16 cellular contexts compared by ENCODE assay signal in genomic region chr1:207077012-207077411, GRCh38. TPM values are rescaled to one million over a fixed set of nuclear protein-coding genes. Genes with fewer than 3 reads are reported as not detected.
A peak's percentile ranks its signal among the peaks of the same experiment; 100 is the strongest.
DNase-seq lines count a peak whose midpoint lies in the region; ATAC-seq and TF ChIP-seq lines count a peak whose summit lies in the region.
"Had no signal": no experiment of that assay in that cellular context is flagged by ENCODE, and none has a peak within 500 bp of the region (broad histone marks: within the 10 kb centered on the region; RNA-seq: fewer than 3 reads in every experiment).

No MANE protein-coding gene starts in this region.

- DNase-seq in Right ventricle myocardium superior, result no peak
- DNase-seq in right atrium auricular region (ENCODE audit: low spot score), result no peak
- DNase-seq in PC-3, result no peak
- DNase-seq in left colon, result no peak
- DNase-seq in gastrocnemius medialis, result no peak
- DNase-seq in activated T-helper 2 cell treated with anti-CD3 and anti-CD28 coated beads, Interferon-gamma antibody, Interleukin-2, Interleukin-4, amounts not matched to agents 10 μg/mL and 5 μg/mL and 100 μg/mL, durations not matched to agents 14 hours and 24 hours and 36 hours (ENCODE audit: low spot score), result no peak
- DNase-seq in activated gamma-delta T cell (lab: John Stamatoyannopoulos, UW), result no peak

- H4K20me1 ChIP-seq in PC-3 (ENCODE audit: low read length), result no peaks in the 10 kb centered on the region

- H3K36me3 ChIP-seq in right atrium auricular region, result peaks cover 25% of the 10 kb centered on the region
- H3K36me3 ChIP-seq in PC-3 (ENCODE audit: low read depth, low read length), result peaks cover 29% of the 10 kb centered on the region; the same call in 1 of the 2 replicates
- H3K36me3 ChIP-seq in gastrocnemius medialis, result peaks cover 0 to 18% of the 10 kb centered on the region in 2 donors
- H3K36me3 ChIP-seq: HAP-1 had no signal

- BruUV-seq in PC-3 (replicated peaks; lab: Mats Ljungman, UMichigan), result no TSS peak

- no peaks in the 10 kb centered on the region for H3K9me3 Mint-ChIP-seq in activated T-helper 2 cell treated with anti-CD3 and anti-CD28 coated beads, Interferon-gamma antibody, Interleukin-2, Interleukin-4, amounts not matched to agents 10 μg/mL and 5 μg/mL and 100 μg/mL, durations not matched to agents 14 hours and 24 hours and 36 hours
- H3K9me3 Mint-ChIP-seq: CD4-positive, alpha-beta T cell had no signal

- no peak overlapping the region for H3K4me3 Mint-ChIP-seq in activated T-helper 2 cell treated with anti-CD3 and anti-CD28 coated beads, Interferon-gamma antibody, Interleukin-2, Interleukin-4, amounts not matched to agents 10 μg/mL and 5 μg/mL and 100 μg/mL, durations not matched to agents 14 hours and 24 hours and 36 hours (ENCODE audit: low read depth)
- H3K4me3 Mint-ChIP-seq: CD4-positive, alpha-beta T cell had no signal

- H3K79me2 ChIP-seq in PC-3 (ENCODE audit: low read length), result no peaks in the 10 kb centered on the region

- H3K4me2 ChIP-seq in PC-3 (ENCODE audit: low read length), result no peak overlapping the region
- H3K4me2 ChIP-seq: A549 had no signal

- ATAC-seq in Right ventricle myocardium superior (ENCODE audit: poor library complexity), result peak; percentile 37
- ATAC-seq in PC-3, result no peak
- ATAC-seq in left colon, result peak; percentile 3
- ATAC-seq in gastrocnemius medialis, result no peak
- ATAC-seq in GM18517 (IDR thresholded peaks at IDR 0.05; ENCODE audit: unreplicated experiment), result no peak

- H3F3A ChIP-seq in PC-3 (ENCODE audit: low read length, unreplicated experiment), result peaks cover 6% of the 10 kb centered on the region

- intact Hi-C loops in Right ventricle myocardium superior (cut with DNase I) (no loop called here), PC-3 (cut with micrococcal nuclease) (loop anchor here (1.0 to 5.0 kb wide), 5 partner anchors 24 to 350 kb away; partner anchors contain the start of genes IL20 and PFKFB2), left colon (cut with DNase I, micrococcal nuclease) (no loop called here), gastrocnemius medialis (cut with DNase I; ENCODE audit: low total_unique reads) (loop anchor here (1.0 kb wide), 1 partner anchor 27 kb away; no protein-coding TSS in a partner anchor)
- intact Hi-C loops in activated T-helper 2 cell treated with anti-CD3 and anti-CD28 coated beads, Interferon-gamma antibody, Interleukin-2, Interleukin-4, amounts not matched to agents 10 μg/mL and 5 μg/mL and 100 μg/mL, durations not matched to agents 14 hours and 24 hours and 36 hours (cut with micrococcal nuclease), result loop anchor here (1.0 to 10.0 kb wide), 2 partner anchors 27 to 72 kb away; no protein-coding TSS in a partner anchor

- H3K9me3 ChIP-seq in right atrium auricular region (no peaks in the 10 kb centered on the region), PC-3 (ENCODE audit: low read length) (no peaks in the 10 kb centered on the region), gastrocnemius medialis (no peaks in the 10 kb centered on the region)
- H3K9me3 ChIP-seq: A549, Caco-2, HAP-1 had no signal

- no peaks in the 10 kb centered on the region for H3K27me3 ChIP-seq in right atrium auricular region
- no peaks in the 10 kb centered on the region for H3K27me3 ChIP-seq in PC-3 (ENCODE audit: low read length)
- no peaks in the 10 kb centered on the region for H3K27me3 ChIP-seq in gastrocnemius medialis

- peaks cover 33% of the 10 kb centered on the region for H3K27me3 Mint-ChIP-seq in activated T-helper 2 cell treated with anti-CD3 and anti-CD28 coated beads, Interferon-gamma antibody, Interleukin-2, Interleukin-4, amounts not matched to agents 10 μg/mL and 5 μg/mL and 100 μg/mL, durations not matched to agents 14 hours and 24 hours and 36 hours (ENCODE audit: low read depth)

- POLR2A ChIA-PET in PC-3 (lab: Charles Lee; ENCODE audit: unreplicated experiment), result interaction anchor here (0.6 kb wide), 1 partner anchor 28 kb away, joined by 3 read pairs; no protein-coding TSS in a partner anchor

- H3K9me2 ChIP-seq in PC-3 (replicated peaks; ENCODE audit: low read length), result no peaks in the 10 kb centered on the region

- no peak overlapping the region for H2AFZ ChIP-seq in PC-3 (ENCODE audit: low read length)
- H2AFZ ChIP-seq: GM23248 had no signal

- TF ChIP-seq POLR2A in gastrocnemius medialis (IDR thresholded peaks at IDR 0.05), result no peak

- H3K9ac ChIP-seq in PC-3 (ENCODE audit: low read length), result no peak overlapping the region
- H3K9ac ChIP-seq: GM23248 had no signal

- H3K4me1 ChIP-seq in right atrium auricular region, result peaks cover 0 to 10% of the 10 kb centered on the region in 2 donors
- H3K4me1 ChIP-seq in PC-3 (ENCODE audit: insufficient read depth, low read length), result peaks cover 37% of the 10 kb centered on the region
- peaks cover 16 to 20% of the 10 kb centered on the region in 2 donors for H3K4me1 ChIP-seq in gastrocnemius medialis
- H3K4me1 ChIP-seq: Caco-2 had no signal

- TF ChIP-seq CTCF in right atrium auricular region (IDR thresholded peaks at IDR 0.05) (no peak), PC-3 (conservative IDR thresholded peaks at IDR 0.05; ENCODE audit: low read depth, low read length) (no peak), gastrocnemius medialis (IDR thresholded peaks at IDR 0.05 in 4 of 5, conservative IDR thresholded peaks at IDR 0.05 in 1 of 5) (no peak)

- H3K27ac Mint-ChIP-seq in activated T-helper 2 cell treated with anti-CD3 and anti-CD28 coated beads, Interferon-gamma antibody, Interleukin-2, Interleukin-4, amounts not matched to agents 10 μg/mL and 5 μg/mL and 100 μg/mL, durations not matched to agents 14 hours and 24 hours and 36 hours, result no peak overlapping the region
- H3K27ac Mint-ChIP-seq: CD4-positive, alpha-beta T cell had no signal

- no peaks in the 10 kb centered on the region for H3K36me3 Mint-ChIP-seq in activated T-helper 2 cell treated with anti-CD3 and anti-CD28 coated beads, Interferon-gamma antibody, Interleukin-2, Interleukin-4, amounts not matched to agents 10 μg/mL and 5 μg/mL and 100 μg/mL, durations not matched to agents 14 hours and 24 hours and 36 hours (ENCODE audit: low read depth)

- peak overlapping the region in 1 of 2 donors; percentile 50 for H3K27ac ChIP-seq in right atrium auricular region
- peak overlapping the region; percentile 3; the same call in 1 of the 2 replicates for H3K27ac ChIP-seq in PC-3 (ENCODE audit: low read length)
- peak overlapping the region; percentile 4 to 72 (median 36) for H3K27ac ChIP-seq in gastrocnemius medialis
- H3K27ac ChIP-seq: 22Rv1, C4-2B, GM23248 had no signal

- in situ Hi-C loops in gastrocnemius medialis (cut with MboI; ENCODE audit: low sequenced_read_pairs in 4 of 4), result loop anchor here in 2 of 4 donors (5.0 to 10.0 kb wide), 2 partner anchors 35 to 328 kb away; no protein-coding TSS in a partner anchor

- CTCF ChIA-PET in PC-3 (lab: Charles Lee), result no interaction called here

- peaks cover 3% of the 10 kb centered on the region for H3K4me1 Mint-ChIP-seq in activated T-helper 2 cell treated with anti-CD3 and anti-CD28 coated beads, Interferon-gamma antibody, Interleukin-2, Interleukin-4, amounts not matched to agents 10 μg/mL and 5 μg/mL and 100 μg/mL, durations not matched to agents 14 hours and 24 hours and 36 hours (ENCODE audit: low read depth)

- no peak overlapping the region for H3K4me3 ChIP-seq in right atrium auricular region
- no peak overlapping the region for H3K4me3 ChIP-seq in PC-3 (ENCODE audit: low read length)
- H3K4me3 ChIP-seq in gastrocnemius medialis, result no peak overlapping the region
- H3K4me3 ChIP-seq: A549, GM23248, HAP-1 had no signal

RNA-seq across cellular contexts. Expression of gene C4BPB, which starts 11.6 kb away (rescaled TPM):
- total RNA-seq in Right ventricle myocardium superior (0.46 TPM), right atrium auricular region (not detected), PC-3 (2014; rRNA removed) (not detected in 2 replicates), left colon (10 to 100 TPM in 1 of 2 donors, 1 to 10 TPM in 1; 5.0 to 20.8 TPM), gastrocnemius medialis (under 1 TPM in 2 of 4 donors, not detected in 2; 0.46 to 0.62 TPM)
- 0.23 and 0.41 TPM in 2 replicates for total RNA-seq in activated T-helper 2 cell treated with anti-CD3 and anti-CD28 coated beads, Interferon-gamma antibody, Interleukin-2, Interleukin-4, amounts not matched to agents 10 μg/mL and 5 μg/mL and 100 μg/mL, durations not matched to agents 14 hours and 24 hours and 36 hours
- total RNA-seq: GM23248, H4 had no signal

RNA-seq across cellular contexts. Expression of gene PFKFB2, which starts 23.9 kb away (rescaled TPM):
- 77.9 TPM for total RNA-seq in Right ventricle myocardium superior
- 10 to 100 TPM; 11.8 to 27.5 TPM for total RNA-seq in right atrium auricular region
- 37.5 and 48.6 TPM in 2 replicates for total RNA-seq in PC-3 (2014; rRNA removed)
- total RNA-seq in left colon, result 100 to 1,000 TPM; 104 to 117 TPM
- total RNA-seq in gastrocnemius medialis, result 10 to 100 TPM; 35.5 to 40.3 (median 37.6) TPM
- total RNA-seq in activated T-helper 2 cell treated with anti-CD3 and anti-CD28 coated beads, Interferon-gamma antibody, Interleukin-2, Interleukin-4, amounts not matched to agents 10 μg/mL and 5 μg/mL and 100 μg/mL, durations not matched to agents 14 hours and 24 hours and 36 hours, result 1.9 and 2.2 TPM in 2 replicates

RNA-seq across cellular contexts. Expression of gene YOD1, which starts 26.0 kb away (rescaled TPM):
- total RNA-seq in Right ventricle myocardium superior (4.0 TPM), right atrium auricular region (1 to 10 TPM; 3.5 to 4.7 TPM), PC-3 (2014; rRNA removed) (54.0 and 63.9 TPM in 2 replicates), left colon (1 to 10 TPM; 6.6 to 7.2 TPM), gastrocnemius medialis (1 to 10 TPM; 3.0 to 6.7 (median 6.2) TPM)
- total RNA-seq in activated T-helper 2 cell treated with anti-CD3 and anti-CD28 coated beads, Interferon-gamma antibody, Interleukin-2, Interleukin-4, amounts not matched to agents 10 μg/mL and 5 μg/mL and 100 μg/mL, durations not matched to agents 14 hours and 24 hours and 36 hours, result 8.1 and 8.7 TPM in 2 replicates

RNA-seq across cellular contexts. Expression of gene C4BPA, which starts 27.0 kb away (rescaled TPM):
- total RNA-seq in Right ventricle myocardium superior (0.08 TPM), right atrium auricular region (1 to 10 TPM in 1 of 2 donors, not detected in 1; 3.6 TPM), PC-3 (2014; rRNA removed) (not detected in 2 replicates), left colon (1 to 10 TPM; 3.4 to 4.5 TPM), gastrocnemius medialis (1 to 10 TPM in 1 of 4 donors, under 1 TPM in 1, not detected in 2; 0.81 to 2.8 TPM)
- not detected in 2 replicates for total RNA-seq in activated T-helper 2 cell treated with anti-CD3 and anti-CD28 coated beads, Interferon-gamma antibody, Interleukin-2, Interleukin-4, amounts not matched to agents 10 μg/mL and 5 μg/mL and 100 μg/mL, durations not matched to agents 14 hours and 24 hours and 36 hours
- total RNA-seq: CD4-positive, alpha-beta T cell; GM23248 had no signal

RNA-seq across cellular contexts. Expression of gene C1orf116, which starts 44.5 kb away (rescaled TPM):
- total RNA-seq in Right ventricle myocardium superior (0.81 TPM), right atrium auricular region (under 1 TPM; 0.07 to 0.35 TPM), PC-3 (2014; rRNA removed) (34.9 and 36.2 TPM in 2 replicates), left colon (10 to 100 TPM; 17.2 to 31.6 TPM), gastrocnemius medialis (1 to 10 TPM in 1 of 4 donors, under 1 TPM in 3; 0.46 to 1.1 (median 0.65) TPM)
- total RNA-seq in activated T-helper 2 cell treated with anti-CD3 and anti-CD28 coated beads, Interferon-gamma antibody, Interleukin-2, Interleukin-4, amounts not matched to agents 10 μg/mL and 5 μg/mL and 100 μg/mL, durations not matched to agents 14 hours and 24 hours and 36 hours, result not detected in 2 replicates
- total RNA-seq: GM23248, H4 had no signal

Comparison
In these comparisons a context has a peak if more than half of its experiments do, and no peak if none do; other contexts are left out.
1. ATAC-seq: peak in Right ventricle myocardium superior (single experiment) and left colon (single experiment); none in PC-3 (single experiment), gastrocnemius medialis (0 of 2) and GM18517 (single experiment).
2. intact Hi-C loops: an anchor here in PC-3 (1.0 to 5.0 kb wide), gastrocnemius medialis (1.0 kb wide) and activated T-helper 2 cell treated with anti-CD3 and anti-CD28 coated beads, Interferon-gamma antibody, Interleukin-2, Interleukin-4, amounts not matched to agents 10 μg/mL and 5 μg/mL and 100 μg/mL, durations not matched to agents 14 hours and 24 hours and 36 hours (1.0 to 10.0 kb wide); none called in Right ventricle myocardium superior and left colon.